Comparison of ENCODE assay signal across 8 cellular contexts in genomic region chr10:21535494-21535818, GRCh38. TPM values are rescaled to one million over a fixed set of nuclear protein-coding genes. Genes with fewer than 3 reads are reported as not detected.
DNase-seq lines count a peak whose midpoint lies in the region; ATAC-seq, FAIRE-seq and TF ChIP-seq lines count a peak whose summit lies in the region.

No MANE protein-coding gene starts in this region.

- H4K8ac ChIP-seq in H1 (ENCODE audit: extremely low read depth, insufficient read depth, low read length), result no peak overlapping the region

- H3K27me3 Mint-ChIP-seq in CD4-positive, alpha-beta T cell, result no peaks in the 10 kb centered on the region

- no peak for TF ChIP-seq EP300 in H1 (IDR thresholded peaks at IDR 0.05; ENCODE audit: borderline replicate concordance in 1 of 2, low read depth in 2 of 2, low read length in 2 of 2)

- H3K79me2 ChIP-seq in H1 (ENCODE audit: control insufficient read depth in 1 of 2, insufficient read depth in 2 of 2, low read length in 2 of 2) (peaks cover 8 to 78% of the 10 kb centered on the region in 2 experiments; a peak in 3 of 4 replicates), osteoblast (ENCODE audit: insufficient read depth, low read length) (peaks cover 39% of the 10 kb centered on the region)

- H3K56ac ChIP-seq in H1 (replicated peaks; ENCODE audit: insufficient read length, low read depth, low read length), result no peak overlapping the region

- H4K5ac ChIP-seq in H1 (ENCODE audit: insufficient read length, low read depth, low read length), result peak overlapping the region; percentile 15

- ATAC-seq in CD4-positive, alpha-beta T cell (ENCODE audit: poor library complexity), result no peak
- no peak for ATAC-seq in HG03159 (IDR thresholded peaks at IDR 0.05; ENCODE audit: unreplicated experiment)
- no peak for ATAC-seq in GM19035 (IDR thresholded peaks at IDR 0.05; ENCODE audit: unreplicated experiment)
- no peak for ATAC-seq in GM19455 (IDR thresholded peaks at IDR 0.05; ENCODE audit: unreplicated experiment)

- H3K4me1 Mint-ChIP-seq in CD4-positive, alpha-beta T cell (ENCODE audit: low read depth), result peaks cover 30% of the 10 kb centered on the region

- H3K4me3 ChIP-seq in NB4 (ENCODE audit: low read depth, low read length) (peak overlapping the region; percentile 71), H1 (ENCODE audit: extremely low read depth in 1 of 4, insufficient read depth in 2 of 4, low read depth in 3 of 4, low read length in 4 of 4) (peak overlapping the region; percentile 63 to 65 (median 64)), osteoblast (ENCODE audit: insufficient read depth, low read length) (peak overlapping the region; percentile 81)

- TF ChIP-seq POLR2A in NB4 (IDR thresholded peaks at IDR 0.05; ENCODE audit: extremely low read depth, insufficient read length) (no peak), H1 (IDR thresholded peaks at IDR 0.05; ENCODE audit: control extremely low read depth in 1 of 2, low read depth in 2 of 2, low read length in 2 of 2) (no peak)

- H3K23me2 ChIP-seq in H1 (ENCODE audit: low read depth, low read length), result peaks cover 4% of the 10 kb centered on the region; the same call in 1 of the 2 replicates

- no peak overlapping the region for H2BK15ac ChIP-seq in H1 (ENCODE audit: low read length)

- FAIRE-seq in H1 (lab: Jason Lieb, UNC), result no peak

- no peak overlapping the region for H2AFZ ChIP-seq in H1 (ENCODE audit: low read length)
- peak overlapping the region; percentile 63 for H2AFZ ChIP-seq in osteoblast (ENCODE audit: low read length)

- H2BK5ac ChIP-seq in H1 (ENCODE audit: low read depth, low read length), result no peak overlapping the region

- no peak for TF ChIP-seq CTCF in CD4-positive, alpha-beta T cell (IDR thresholded peaks at IDR 0.05)
- no peak for TF ChIP-seq CTCF in NB4 (IDR thresholded peaks at IDR 0.05; ENCODE audit: low read depth, low read length)
- TF ChIP-seq CTCF in H1 (IDR thresholded peaks at IDR 0.05; ENCODE audit: control extremely low read depth in 1 of 3, insufficient read depth in 1 of 3, low read depth in 1 of 3, low read length in 3 of 3), result no peak
- no peak for TF ChIP-seq CTCF in osteoblast (IDR thresholded peaks at IDR 0.05; ENCODE audit: extremely low read depth, low read depth, low read length)

- DNase-seq in CD4-positive, alpha-beta T cell, result no peak
- no peak for DNase-seq in NB4 (ENCODE audit: low read depth)
- DNase-seq in H1 (ENCODE audit: low read depth in 1 of 2, low spot score in 2 of 2), result no peak
- DNase-seq in osteoblast (ENCODE audit: insufficient read length, low spot score, missing footprints), result no peak
- no peak for DNase-seq in NCI-H2227 (lab: John Stamatoyannopoulos, UW; ENCODE audit: unreplicated experiment)

- CTCF ChIA-PET in CD4-positive, alpha-beta T cell (lab: Charles Lee), result no interaction called here
- CTCF ChIA-PET in H1 (lab: Charles Lee; ENCODE audit: partially characterized antibody), result no interaction called here

- H3K14ac ChIP-seq in H1 (ENCODE audit: insufficient read length), result no peak overlapping the region

- 24% methylated on average over 7 of the region's 7 CpGs; no CpG with 5 or more reads in 1 of the 2 experiments for WGBS in H1 (ENCODE audit: extremely low coverage in 1 of 2, insufficient coverage in 1 of 2, insufficient read length in 1 of 2, insufficient replicate concordance in 2 of 2, low coverage in 1 of 2, low lambda C conversion rate in 2 of 2, missing lambda C conversion rate in 1 of 2), 2 experiments

- H3K27me3 ChIP-seq in CD4-positive, alpha-beta T cell (ENCODE audit: control insufficient read depth, insufficient read depth, low read length), result no peaks in the 10 kb centered on the region
- H3K27me3 ChIP-seq in H1 (replicated peaks in 1 of 4; ENCODE audit: control insufficient read depth in 3 of 4, extremely low read depth in 1 of 4, insufficient read depth in 3 of 4, low read length in 3 of 4), result no peaks in the 10 kb centered on the region
- no peaks in the 10 kb centered on the region for H3K27me3 ChIP-seq in osteoblast (ENCODE audit: insufficient read depth, low read length)

- peak overlapping the region; percentile 78 to 79 for H3K4me2 ChIP-seq in H1 (ENCODE audit: insufficient read depth in 1 of 2, low read depth in 2 of 2, low read length in 2 of 2)
- peak overlapping the region; percentile 65 for H3K4me2 ChIP-seq in osteoblast (ENCODE audit: insufficient read depth, low read length)

- H4K91ac ChIP-seq in H1 (replicated peaks; ENCODE audit: insufficient read length, low read length), result peak overlapping the region; percentile 4

- H3K4me3 Mint-ChIP-seq in CD4-positive, alpha-beta T cell, result peak overlapping the region; percentile 85

- intact Hi-C loops in CD4-positive, alpha-beta T cell (cut with DNase I, micrococcal nuclease), result loop anchor here in 1 of 2 experiments (2.0 to 10.0 kb wide), 3 partner anchors 41 to 712 kb away; no protein-coding TSS in a partner anchor

- peak overlapping the region; percentile 89 for H2BK120ac ChIP-seq in H1 (replicated peaks; ENCODE audit: low read depth, low read length)

- no peaks in the 10 kb centered on the region for H3K9me3 ChIP-seq in CD4-positive, alpha-beta T cell (ENCODE audit: control insufficient read depth, low read length)
- H3K9me3 ChIP-seq in H1 (ENCODE audit: insufficient read depth in 2 of 2, low read depth in 1 of 2, low read length in 1 of 2) (no peaks in the 10 kb centered on the region), osteoblast (ENCODE audit: low read depth, low read length) (no peaks in the 10 kb centered on the region)

- H3K36me3 Mint-ChIP-seq in CD4-positive, alpha-beta T cell (ENCODE audit: low read depth), result peaks cover 49% of the 10 kb centered on the region

- H3K4ac ChIP-seq in H1 (replicated peaks; ENCODE audit: insufficient read length, low read depth, low read length), result no peak overlapping the region

- POLR2A ChIA-PET in CD4-positive, alpha-beta T cell (lab: Charles Lee), result no interaction called here
- POLR2A ChIA-PET in H1 (lab: Charles Lee; ENCODE audit: partially characterized antibody), result interaction anchor here (0.7 to 2.4 kb wide), 10 partner anchors 9 to 39 kb away, joined by 3 to 7 read pairs (median 4); no protein-coding TSS in a partner anchor

- 0 out of 2 replicates have a peak overlapping the region, but pooled peaks have one; percentile 71 for H3K18ac ChIP-seq in H1 (ENCODE audit: extremely low read depth, low read length)

- H3K23ac ChIP-seq in H1 (ENCODE audit: insufficient read length), result no peak overlapping the region

- peak overlapping the region in 3 of 4 experiments; percentile 49 to 70 (median 54); a peak in 4 of 7 replicates for H3K9ac ChIP-seq in H1 (replicated peaks in 1 of 4; ENCODE audit: extremely low read depth in 1 of 4, low read depth in 3 of 4, low read length in 3 of 4)

- H3K79me1 ChIP-seq in H1 (ENCODE audit: low read depth, low read length), result peaks cover 3% of the 10 kb centered on the region; the same call in 1 of the 2 replicates

- no peak overlapping the region for H2AK5ac ChIP-seq in H1 (ENCODE audit: low read depth, low read length)

- H2BK12ac ChIP-seq in H1 (ENCODE audit: low read depth, low read length), result no peak overlapping the region

- H3K9me3 Mint-ChIP-seq in CD4-positive, alpha-beta T cell, result no peaks in the 10 kb centered on the region

- H3K36me3 ChIP-seq in H1 (ENCODE audit: control insufficient read depth in 2 of 4, insufficient read depth in 4 of 4, low read length in 3 of 4), result peaks cover 3 to 38% (median 13%) of the 10 kb centered on the region in 4 experiments; a peak in 6 of 8 replicates
- peaks cover 23% of the 10 kb centered on the region for H3K36me3 ChIP-seq in osteoblast (ENCODE audit: insufficient read depth, low read length)

- H3K4me1 ChIP-seq in H1 (replicated peaks in 1 of 4; ENCODE audit: control insufficient read depth in 3 of 4, insufficient read depth in 4 of 4, low read length in 3 of 4) (peaks cover 0 to 6% (median 4%) of the 10 kb centered on the region in 4 experiments; a peak in 5 of 7 replicates), osteoblast (ENCODE audit: insufficient read depth, low read length) (peaks cover 14% of the 10 kb centered on the region)

- H4K20me1 ChIP-seq in H1 (replicated peaks in 1 of 2; ENCODE audit: control insufficient read depth in 1 of 2, insufficient read depth in 2 of 2, low read length in 2 of 2) (no peaks in the 10 kb centered on the region), osteoblast (ENCODE audit: insufficient read depth, low read length) (peaks cover 4% of the 10 kb centered on the region)

- H3K27ac Mint-ChIP-seq in CD4-positive, alpha-beta T cell, result peak overlapping the region; percentile 90

- TF ChIP-seq RAD21 in H1 (IDR thresholded peaks at IDR 0.05 in 1 of 2, conservative IDR thresholded peaks at IDR 0.05 in 1 of 2; ENCODE audit: low read depth in 2 of 2, low read length in 2 of 2), result no peak

- no peak overlapping the region for H3K27ac ChIP-seq in CD4-positive, alpha-beta T cell (ENCODE audit: low read depth, low read length)
- H3K27ac ChIP-seq in H1 (ENCODE audit: low read depth, low read length) (no peak overlapping the region), osteoblast (ENCODE audit: low read depth, low read length) (peak overlapping the region; percentile 44)

- H2BK20ac ChIP-seq in H1 (ENCODE audit: low read length), result no peak overlapping the region

TF ChIP-seq in H1, 55 proteins besides CTCF, POLR2A, EP300 and RAD21 (continues in another document):
- TF ChIP-seq FOSL1 (IDR thresholded peaks at IDR 0.05; ENCODE audit: insufficient read depth, low read depth, low read length), result no peak

RNA-seq across cellular contexts. Expression of gene MLLT10, which starts 1.4 kb away (rescaled TPM):
- total RNA-seq in CD4-positive, alpha-beta T cell, result 10 to 100 TPM; 46.0 to 64.1 TPM
- 53.1 and 56.9 TPM in 2 replicates for total RNA-seq in H1 (2021; fragmentation: NEBNext Ultra II Directional; extraction: Animal tissue kit (Norgen Biotek cat#: 25700))
- 36.1 and 62.1 TPM in 2 replicates for polyA plus RNA-seq in H1 (2011; rRNA removed)
- 51.8 TPM for polyA plus RNA-seq in H1 (2011; cell fraction: cytosol; rRNA removed)
- 65.3 TPM for polyA plus RNA-seq in H1 (2011; cell fraction: nucleus; rRNA removed)
- polyA plus RNA-seq in H1 (2012, experiment 1 of 2), result 34.7 to 47.4 TPM (median 38.7 TPM) in 4 replicates
- polyA plus RNA-seq in H1 (2012, experiment 2 of 2), result 7.2 TPM
- 28.1 TPM for polyA plus RNA-seq in H1 (2013, experiment 1 of 2)
- 31.0 TPM for polyA plus RNA-seq in H1 (2013, experiment 2 of 2)
- 123 and 154 TPM in 2 replicates for polyA minus RNA-seq in H1 (2011; rRNA and poly(A)+ RNA removed)
- 34.3 TPM for polyA minus RNA-seq in H1 (2011; cell fraction: cytosol; rRNA and poly(A)+ RNA removed)
- 116 TPM for polyA minus RNA-seq in H1 (2011; cell fraction: nucleus; rRNA and poly(A)+ RNA removed)
- 37.6 and 44.8 TPM in 2 replicates for total RNA-seq in osteoblast

RNA-seq across cellular contexts. Expression of gene SKIDA1, which starts 10.0 kb away (rescaled TPM):
- under 1 TPM; 0.22 to 0.25 TPM for total RNA-seq in CD4-positive, alpha-beta T cell
- 8.0 and 8.2 TPM in 2 replicates for total RNA-seq in H1 (2021; fragmentation: NEBNext Ultra II Directional; extraction: Animal tissue kit (Norgen Biotek cat#: 25700))
- 1.5 and 2.2 TPM in 2 replicates for polyA plus RNA-seq in H1 (2011; rRNA removed)
- 2.5 TPM for polyA plus RNA-seq in H1 (2011; cell fraction: cytosol; rRNA removed)
- 2.5 TPM for polyA plus RNA-seq in H1 (2011; cell fraction: nucleus; rRNA removed)
- polyA plus RNA-seq in H1 (2012, experiment 1 of 2), result 4.3 to 6.0 TPM (median 4.5 TPM) in 4 replicates
- 1.7 TPM for polyA plus RNA-seq in H1 (2012, experiment 2 of 2)
- 2.1 TPM for polyA plus RNA-seq in H1 (2013, experiment 1 of 2)
- polyA plus RNA-seq in H1 (2013, experiment 2 of 2), result 1.8 TPM
- 3.4 and 4.2 TPM in 2 replicates for polyA minus RNA-seq in H1 (2011; rRNA and poly(A)+ RNA removed)
- polyA minus RNA-seq in H1 (2011; cell fraction: cytosol; rRNA and poly(A)+ RNA removed), result 5.3 TPM
- 4.9 TPM for polyA minus RNA-seq in H1 (2011; cell fraction: nucleus; rRNA and poly(A)+ RNA removed)
- 0.29 and 0.36 TPM in 2 replicates for total RNA-seq in osteoblast
